Comparison of ENCODE assay signal across 1 cellular context in the genomic region with DNA sequence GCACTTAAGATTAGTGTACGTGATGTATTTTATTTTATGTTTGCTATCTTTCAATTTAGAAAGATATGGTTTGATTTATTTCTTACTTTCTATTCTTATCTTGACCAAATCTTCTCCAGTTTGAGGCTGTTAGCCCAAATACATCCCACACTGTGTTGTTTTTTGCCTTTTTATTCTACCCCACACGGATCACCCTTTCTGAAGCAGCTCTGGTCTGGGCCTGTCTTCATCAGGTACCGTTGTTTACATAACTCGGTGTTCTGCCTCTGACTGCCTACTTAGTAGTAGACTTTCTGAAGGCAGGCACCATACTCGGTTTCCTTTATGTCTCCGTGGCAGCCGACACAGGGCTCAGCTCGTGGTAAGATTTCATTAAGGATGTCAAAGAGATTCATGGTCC.
TF ChIP-seq lines count a peak whose summit lies in the region.

No MANE protein-coding gene starts in this region.

TF ChIP-seq in SK-N-SH treated with all-trans-retinoic acid at 6 μM for 48 hours, 23 proteins besides CTCF, POLR2A, EP300 and RAD21 (continued from another document):
- TF ChIP-seq, protein P1, sequence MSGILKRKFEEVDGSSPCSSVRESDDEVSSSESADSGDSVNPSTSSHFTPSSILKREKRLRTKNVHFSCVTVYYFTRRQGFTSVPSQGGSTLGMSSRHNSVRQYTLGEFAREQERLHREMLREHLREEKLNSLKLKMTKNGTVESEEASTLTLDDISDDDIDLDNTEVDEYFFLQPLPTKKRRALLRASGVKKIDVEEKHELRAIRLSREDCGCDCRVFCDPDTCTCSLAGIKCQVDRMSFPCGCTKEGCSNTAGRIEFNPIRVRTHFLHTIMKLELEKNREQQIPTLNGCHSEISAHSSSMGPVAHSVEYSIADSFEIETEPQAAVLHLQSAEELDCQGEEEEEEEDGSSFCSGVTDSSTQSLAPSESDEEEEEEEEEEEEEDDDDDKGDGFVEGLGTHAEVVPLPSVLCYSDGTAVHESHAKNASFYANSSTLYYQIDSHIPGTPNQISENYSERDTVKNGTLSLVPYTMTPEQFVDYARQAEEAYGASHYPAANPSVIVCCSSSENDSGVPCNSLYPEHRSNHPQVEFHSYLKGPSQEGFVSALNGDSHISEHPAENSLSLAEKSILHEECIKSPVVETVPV (CRISPR knock-in tag; IDR thresholded peaks at IDR 0.05), result no peak
- TF ChIP-seq ZNF565 (CRISPR knock-in tag; conservative IDR thresholded peaks at IDR 0.05; ENCODE audit: low read depth), result no peak
